In the genomic region with DNA sequence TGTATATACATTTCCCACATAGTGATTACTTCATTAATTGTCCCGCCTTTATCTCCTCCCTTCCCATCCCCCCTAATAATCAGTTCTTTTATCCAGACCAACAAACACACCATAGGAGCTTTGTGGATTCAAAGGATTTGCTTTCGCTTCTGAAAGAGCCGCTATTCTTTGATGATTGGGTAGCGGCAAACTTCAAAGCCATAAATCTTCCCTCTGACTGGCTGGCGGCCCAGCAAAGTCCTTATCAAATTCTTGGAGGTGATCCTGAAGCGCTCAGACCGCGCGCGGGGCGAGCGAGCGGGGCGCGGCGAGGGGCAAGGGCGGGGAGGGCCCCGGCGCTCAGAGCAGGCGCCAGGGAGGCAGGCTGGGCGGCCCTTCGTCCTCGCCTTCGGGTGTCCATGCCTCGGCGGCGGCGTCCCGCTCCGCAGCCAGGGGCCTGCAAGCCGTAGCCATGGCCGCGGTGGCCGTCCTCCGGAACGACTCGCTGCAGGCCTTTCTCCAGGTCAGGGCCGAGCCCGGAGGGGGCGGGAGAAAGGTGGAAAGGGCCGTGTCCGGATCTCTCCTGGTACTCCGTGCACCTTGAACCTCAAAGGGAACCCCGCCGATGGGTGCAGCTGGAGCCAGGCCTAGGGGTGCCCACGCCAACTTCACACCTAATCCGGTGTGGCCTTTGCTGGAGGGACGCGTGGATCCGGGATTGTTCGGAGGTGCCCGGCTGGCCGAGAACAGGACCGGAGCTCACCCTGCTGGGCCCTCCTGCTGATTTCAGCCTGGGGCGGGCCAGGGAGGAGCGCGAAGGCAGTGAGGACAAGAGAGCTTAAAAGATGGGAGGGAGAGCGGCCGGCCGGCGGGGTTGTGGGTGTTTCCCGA, we compare ENCODE assay signal across 8 cellular contexts. TPM values are rescaled to one million over a fixed set of nuclear protein-coding genes. Genes with fewer than 3 reads are reported as not detected.
DNase-seq lines count a peak whose midpoint lies in the region; ATAC-seq and TF ChIP-seq lines count a peak whose summit lies in the region.

A gene (plus strand): TSS at position 276 of the 870 bp plus-strand sequence. CDS start 176 bp downstream, at position 452.

- peak; percentile 41 for DNase-seq in stimulated activated CD4-positive, alpha-beta T cell treated with anti-CD3 and anti-CD28 coated beads, Interleukin-15, amount 100 ng/mL, for 24 hours
- no peak for DNase-seq in stimulated activated CD4-positive, alpha-beta T cell treated with anti-CD3 and anti-CD28 coated beads, Interleukin-4, amount 100 ng/mL, for 24 hours
- DNase-seq in NCI-H526 treated with DMSO at 0.1 percent for 48 hours (lab: John Stamatoyannopoulos, UW) (peak; percentile 23), heart right ventricle (peak; percentile 25 to 31), trophoblast cell (peak; percentile 49 to 75), NCI-H1694 treated with DMSO at 0.1 percent for 48 hours (lab: John Stamatoyannopoulos, UW) (no peak)
- peak; percentile 44 for DNase-seq in activated naive CD8-positive, alpha-beta T cell treated with anti-CD3 and anti-CD28 coated beads for 36 hours

- H3K36me3 Mint-ChIP-seq in activated naive CD8-positive, alpha-beta T cell treated with anti-CD3 and anti-CD28 coated beads for 36 hours = no peaks in the 10 kb centered on the region

- ATAC-seq in heart right ventricle (peak; percentile 44 to 67 (median 58)), GM21737 (IDR thresholded peaks at IDR 0.05; ENCODE audit: unreplicated experiment) (no peak)

- no peak within 1 kb of the TSS for H3K23ac ChIP-seq in trophoblast cell (ENCODE audit: low read length)

- intact Hi-C loops in heart right ventricle (cut with DNase I) = loop anchor here in 6 of 10 donors (10.0 kb wide), 5 partner anchors 100 to 310 kb away; a partner anchor contains a TSS

- H3K4me2 ChIP-seq in trophoblast cell (ENCODE audit: low read length) = peak within 1 kb of the TSS; percentile 77

- no peak within 1 kb of the TSS for H3K18ac ChIP-seq in trophoblast cell (ENCODE audit: low read length)

- no peak for TF ChIP-seq CTCF in heart right ventricle (IDR thresholded peaks at IDR 0.05)

- H3K9me3 ChIP-seq in heart right ventricle (no peaks in the 10 kb centered on the region), trophoblast cell (ENCODE audit: insufficient read depth, low read depth, low read length) (peaks cover 11% of the 10 kb centered on the region)

- no peak within 1 kb of the TSS for H4K12ac ChIP-seq in trophoblast cell (ENCODE audit: low read depth, low read length)

- H3K9me3 Mint-ChIP-seq in activated naive CD8-positive, alpha-beta T cell treated with anti-CD3 and anti-CD28 coated beads for 36 hours = no peaks in the 10 kb centered on the region

- H3K79me2 ChIP-seq in trophoblast cell (ENCODE audit: control insufficient read depth, insufficient read depth, low read length, poor library complexity) = no peaks in the 10 kb centered on the region

- H3K4me3 ChIP-seq in heart right ventricle (peak within 1 kb of the TSS; percentile 27 to 63 (median 56)), trophoblast cell (ENCODE audit: low read depth, low read length) (no peak within 1 kb of the TSS)

- no peak within 1 kb of the TSS for H3K14ac ChIP-seq in trophoblast cell (ENCODE audit: low read length)

- H3K4ac ChIP-seq in trophoblast cell (ENCODE audit: low read depth, low read length) = no peak within 1 kb of the TSS

- H3K9ac ChIP-seq in trophoblast cell (ENCODE audit: low read length) = no peak within 1 kb of the TSS

- no peak within 1 kb of the TSS for H2BK120ac ChIP-seq in trophoblast cell (ENCODE audit: insufficient read depth, low read length, poor library complexity)

- H3K27me3 ChIP-seq in heart right ventricle = peaks cover 41 to 100% (median 99%) of the 10 kb centered on the region in 7 donors
- H3K27me3 ChIP-seq in trophoblast cell (ENCODE audit: insufficient read depth, low read length) = peaks cover 74% of the 10 kb centered on the region

- H2BK5ac ChIP-seq in trophoblast cell (ENCODE audit: low read depth, low read length, poor library complexity) = no peak within 1 kb of the TSS

- H3K4me1 ChIP-seq in heart right ventricle (peaks cover 12 to 50% (median 36%) of the 10 kb centered on the region in 9 donors), trophoblast cell (ENCODE audit: control insufficient read depth in 1 of 2, insufficient read depth in 2 of 2, low read length in 2 of 2) (peaks cover 9 to 22% of the 10 kb centered on the region in 2 experiments)

- no peaks in the 10 kb centered on the region for H3K79me1 ChIP-seq in trophoblast cell (ENCODE audit: low read length)

- H3K4me3 Mint-ChIP-seq in activated naive CD8-positive, alpha-beta T cell treated with anti-CD3 and anti-CD28 coated beads for 36 hours = peak within 1 kb of the TSS; percentile 69

- WGBS in heart right ventricle, 2 donors = 1% methylated on average over 62 of the region's 62 CpGs
- WGBS in trophoblast cell (ENCODE audit: extremely low coverage, insufficient coverage, insufficient read length) = no CpG with 5 or more reads among the region's 62 CpGs

- no peak within 1 kb of the TSS for H2BK12ac ChIP-seq in trophoblast cell (ENCODE audit: low read length)

- H2AK5ac ChIP-seq in trophoblast cell (ENCODE audit: low read length) = no peak within 1 kb of the TSS

- peak within 1 kb of the TSS; percentile 54 for H2AFZ ChIP-seq in trophoblast cell (ENCODE audit: insufficient read depth, low read length, poor library complexity)

- no peak within 1 kb of the TSS for H4K91ac ChIP-seq in trophoblast cell (ENCODE audit: low read depth, low read length)

- no peak within 1 kb of the TSS for H4K8ac ChIP-seq in trophoblast cell (ENCODE audit: low read depth, low read length)

- H3K27ac ChIP-seq in heart right ventricle = peak within 1 kb of the TSS in 6 of 10 donors; percentile 21 to 65 (median 52)
- no peak within 1 kb of the TSS for H3K27ac ChIP-seq in trophoblast cell (ENCODE audit: low read depth, low read length)

- no peak within 1 kb of the TSS for H3K27ac Mint-ChIP-seq in activated naive CD8-positive, alpha-beta T cell treated with anti-CD3 and anti-CD28 coated beads for 36 hours

- H3K36me3 ChIP-seq in heart right ventricle (no peaks in the 10 kb centered on the region), trophoblast cell (ENCODE audit: control insufficient read depth in 1 of 2, insufficient read depth in 2 of 2, low read length in 2 of 2) (no peaks in the 10 kb centered on the region)

- peaks cover 25% of the 10 kb centered on the region for H3K4me1 Mint-ChIP-seq in activated naive CD8-positive, alpha-beta T cell treated with anti-CD3 and anti-CD28 coated beads for 36 hours

- peaks cover 82% of the 10 kb centered on the region for H3K27me3 Mint-ChIP-seq in activated naive CD8-positive, alpha-beta T cell treated with anti-CD3 and anti-CD28 coated beads for 36 hours

RNA-seq across cellular contexts. Expression of the gene that starts here (rescaled TPM):
- total RNA-seq in activated naive CD8-positive, alpha-beta T cell treated with anti-CD3 and anti-CD28 coated beads for 36 hours = not detected
- under 1 TPM in 8 of 10 donors, not detected in 2; 0.15 to 0.97 (median 0.45) TPM for total RNA-seq in heart right ventricle
- polyA plus RNA-seq in heart right ventricle = under 1 TPM in 1 of 2 donors, not detected in 1; 0.12 TPM
- 0.03 TPM in 1 of 2 replicates, not detected in the other for polyA plus RNA-seq in trophoblast cell (2013)

Comparison
In these comparisons a context has a peak if more than half of its experiments do, and no peak if none do; other contexts are left out.
1. DNase-seq: peak in stimulated activated CD4-positive, alpha-beta T cell treated with anti-CD3 and anti-CD28 coated beads, Interleukin-15, amount 100 ng/mL, for 24 hours (single experiment), NCI-H526 treated with DMSO at 0.1 percent for 48 hours (single experiment) and trophoblast cell (2 of 2); none in stimulated activated CD4-positive, alpha-beta T cell treated with anti-CD3 and anti-CD28 coated beads, Interleukin-4, amount 100 ng/mL, for 24 hours (single experiment) and NCI-H1694 treated with DMSO at 0.1 percent for 48 hours (single experiment).
2. Peak in DNase-seq in activated naive CD8-positive, alpha-beta T cell treated with anti-CD3 and anti-CD28 coated beads for 36 hours; RNA of the gene not detected or under 1 TPM.
3. Peak in DNase-seq, ATAC-seq, H3K4me3 ChIP-seq and H3K27ac ChIP-seq in heart right ventricle; RNA of the gene not detected or under 1 TPM.